23 cellular contexts compared by ENCODE assay signal in genomic region chr16:72932677-72933335, GRCh38.
DNase-seq lines count a peak whose midpoint lies in the region; ATAC-seq and TF ChIP-seq lines count a peak whose summit lies in the region.
"Had no signal": no experiment of that assay in that cellular context is flagged by ENCODE, and none has a peak within 500 bp of the region (broad histone marks: within the 10 kb centered on the region; RNA-seq: fewer than 3 reads in every experiment).

No MANE protein-coding gene starts in this region.

- H3K9me3 ChIP-seq in right cardiac atrium (ENCODE audit: control insufficient read depth, low read length) = no peaks in the 10 kb centered on the region
- H3K9me3 ChIP-seq in neural progenitor cell (ENCODE audit: low read depth) = no peaks in the 10 kb centered on the region
- H3K9me3 ChIP-seq in transverse colon = no peaks in the 10 kb centered on the region
- H3K9me3 ChIP-seq: BE2C, pancreas had no signal

- TF ChIP-seq POLR2A in transverse colon (IDR thresholded peaks at IDR 0.05) = no peak

- DNase-seq in cardiac septum (ENCODE audit: low spot score) (peak; percentile 44), right cardiac atrium (no peak), neural progenitor cell (ENCODE audit: low spot score) (no peak), transverse colon (no peak), nephron progenitor cell (no peak), NCI-H1092 (lab: John Stamatoyannopoulos, UW) (no peak)
- DNase-seq: activated CD4-positive, alpha-beta T cell treated with anti-CD3 and anti-CD28 coated beads for 1 hour; activated naive CD4-positive, alpha-beta T cell treated with anti-CD3 and anti-CD28 coated beads for 36 hours; activated T-cell treated with anti-CD3 and anti-CD28 coated beads, Interleukin-2, amount 50 U/mL, for 48 hours; BE2C; COR-L47; DND-41; glutamatergic neuron; MV-4-11; NCI-H1694; NCI-H510A; pancreas; PC-9; SHP77 had no signal

- no peak overlapping the region for H3K4me3 Mint-ChIP-seq in dendritic cell treated with granulocyte-macrophage colony-stimulating factor and Interleukin-4, amounts not matched to agents 40 ng/mL and 50 ng/mL, for 4 days
- peak overlapping the region; percentile 6 for H3K4me3 Mint-ChIP-seq in neural progenitor cell
- no peak overlapping the region for H3K4me3 Mint-ChIP-seq in nephron progenitor cell
- H3K4me3 Mint-ChIP-seq: activated naive CD4-positive, alpha-beta T cell treated with anti-CD3 and anti-CD28 coated beads for 36 hours; GM23338 had no signal

- ATAC-seq in right cardiac atrium (no peak), GM18909 (IDR thresholded peaks at IDR 0.05; ENCODE audit: poor library complexity, unreplicated experiment) (no peak)
- ATAC-seq: GM23338 had no signal

- H3K4me3 ChIP-seq in right cardiac atrium (ENCODE audit: low read length) (no peak overlapping the region), neural progenitor cell (no peak overlapping the region), transverse colon (no peak overlapping the region)
- H3K4me3 ChIP-seq: cardiac muscle cell, GM23338, pancreas, PC-9 had no signal

- H3K36me3 Mint-ChIP-seq in dendritic cell treated with granulocyte-macrophage colony-stimulating factor and Interleukin-4, amounts not matched to agents 40 ng/mL and 50 ng/mL, for 4 days (ENCODE audit: low read depth) = peaks cover 17% of the 10 kb centered on the region
- peaks cover 4% of the 10 kb centered on the region for H3K36me3 Mint-ChIP-seq in neural progenitor cell
- H3K36me3 Mint-ChIP-seq in nephron progenitor cell (ENCODE audit: low read depth) = peaks cover 25% of the 10 kb centered on the region

- WGBS in right cardiac atrium = 90% methylated on average over 11 of the region's 11 CpGs
- WGBS in transverse colon (ENCODE audit: low coverage in 1 of 2), 2 donors = 92 to 93% methylated on average over 5 to 11 of the region's 11 CpGs

- peaks cover 7% of the 10 kb centered on the region for H3F3A ChIP-seq in neural progenitor cell (ENCODE audit: low read depth)

- H4K20me1 ChIP-seq in neural progenitor cell (ENCODE audit: low read depth) = peaks cover 14% of the 10 kb centered on the region

- intact Hi-C loops in cardiac septum (cut with DNase I) (no loop called here), right cardiac atrium (cut with DNase I) (loop anchor here in 2 of 4 donors (10.0 kb wide), 1 partner anchor 88 kb away; no protein-coding TSS in a partner anchor), transverse colon (cut with DNase I; ENCODE audit: low total_unique reads) (loop anchor here (10.0 kb wide), 1 partner anchor 112 kb away; the partner anchor contains the start of gene ZFHX3)
- intact Hi-C loops in dendritic cell treated with granulocyte-macrophage colony-stimulating factor and Interleukin-4, amounts not matched to agents 40 ng/mL and 50 ng/mL, for 4 days (cut with micrococcal nuclease) = loop anchor here (10.0 kb wide), 1 partner anchor 122 kb away; no protein-coding TSS in a partner anchor

- no peak overlapping the region for H3K27ac ChIP-seq in right cardiac atrium (ENCODE audit: low read length)
- H3K27ac ChIP-seq in neural progenitor cell = no peak overlapping the region
- peak overlapping the region; percentile 17 to 69 (median 63) for H3K27ac ChIP-seq in transverse colon
- H3K27ac ChIP-seq: cardiac muscle cell, PC-9 had no signal

- no peak overlapping the region for H2AFZ ChIP-seq in neural progenitor cell (replicated peaks)
- H2AFZ ChIP-seq: GM23338, PC-9 had no signal

- H3K9ac ChIP-seq in neural progenitor cell = no peak overlapping the region

- peak overlapping the region; percentile 77 for H3K27ac Mint-ChIP-seq in dendritic cell treated with granulocyte-macrophage colony-stimulating factor and Interleukin-4, amounts not matched to agents 40 ng/mL and 50 ng/mL, for 4 days
- peak overlapping the region; percentile 92 for H3K27ac Mint-ChIP-seq in neural progenitor cell
- no peak overlapping the region for H3K27ac Mint-ChIP-seq in nephron progenitor cell
- H3K27ac Mint-ChIP-seq: activated naive CD4-positive, alpha-beta T cell treated with anti-CD3 and anti-CD28 coated beads for 36 hours; GM23338 had no signal

- no peaks in the 10 kb centered on the region for H3K9me3 Mint-ChIP-seq in dendritic cell treated with granulocyte-macrophage colony-stimulating factor and Interleukin-4, amounts not matched to agents 40 ng/mL and 50 ng/mL, for 4 days
- peaks cover 2% of the 10 kb centered on the region for H3K9me3 Mint-ChIP-seq in neural progenitor cell
- H3K9me3 Mint-ChIP-seq in nephron progenitor cell = no peaks in the 10 kb centered on the region
- H3K9me3 Mint-ChIP-seq: activated naive CD4-positive, alpha-beta T cell treated with anti-CD3 and anti-CD28 coated beads for 36 hours had no signal

- peaks cover 3% of the 10 kb centered on the region for H3K27me3 Mint-ChIP-seq in dendritic cell treated with granulocyte-macrophage colony-stimulating factor and Interleukin-4, amounts not matched to agents 40 ng/mL and 50 ng/mL, for 4 days
- H3K27me3 Mint-ChIP-seq in neural progenitor cell (ENCODE audit: insufficient read depth, low read depth) = peaks cover 7% of the 10 kb centered on the region
- H3K27me3 Mint-ChIP-seq in nephron progenitor cell (ENCODE audit: low read depth, poor library complexity) = no peaks in the 10 kb centered on the region

- TF ChIP-seq CTCF in neural progenitor cell (IDR thresholded peaks at IDR 0.05) (no peak), transverse colon (IDR thresholded peaks at IDR 0.05) (no peak), nephron progenitor cell (IDR thresholded peaks at IDR 0.05) (no peak)

- H3K4me1 ChIP-seq in right cardiac atrium (ENCODE audit: control insufficient read depth, insufficient read depth, low read length) (peaks cover 11% of the 10 kb centered on the region), neural progenitor cell (peaks cover 38% of the 10 kb centered on the region), transverse colon (peaks cover 0 to 43% (median 16%) of the 10 kb centered on the region in 4 donors)

- H3K27me3 ChIP-seq in right cardiac atrium (ENCODE audit: control insufficient read depth, insufficient read depth) (no peaks in the 10 kb centered on the region), neural progenitor cell (no peaks in the 10 kb centered on the region), transverse colon (no peaks in the 10 kb centered on the region)
- H3K27me3 ChIP-seq: BE2C, cardiac muscle cell, pancreas had no signal

- TF ChIP-seq EP300 in transverse colon (IDR thresholded peaks at IDR 0.05; ENCODE audit: low read depth) = no peak

- peaks cover 75% of the 10 kb centered on the region for H3K4me1 Mint-ChIP-seq in dendritic cell treated with granulocyte-macrophage colony-stimulating factor and Interleukin-4, amounts not matched to agents 40 ng/mL and 50 ng/mL, for 4 days (ENCODE audit: low read depth)
- H3K4me1 Mint-ChIP-seq in neural progenitor cell = peaks cover 80% of the 10 kb centered on the region
- peaks cover 72% of the 10 kb centered on the region for H3K4me1 Mint-ChIP-seq in nephron progenitor cell

- H3K4me2 ChIP-seq in neural progenitor cell = no peak overlapping the region
- H3K4me2 ChIP-seq: GM23338, PC-9 had no signal

- H3K36me3 ChIP-seq in neural progenitor cell (no peaks in the 10 kb centered on the region), transverse colon (no peaks in the 10 kb centered on the region)
- H3K36me3 ChIP-seq: cardiac muscle cell, pancreas had no signal

- in situ Hi-C loops in transverse colon (cut with MboI; ENCODE audit: low pct_ligation_motif_present in 1 of 4, low pct_unique_long_range_greater_than_20kb in 1 of 4, low sequenced_read_pairs in 3 of 4) = no loop called here

- H3K79me2 ChIP-seq in neural progenitor cell (ENCODE audit: low read depth) = no peaks in the 10 kb centered on the region

Comparison
In these comparisons a context has a peak if more than half of its experiments do, and no peak if none do; other contexts are left out.
1. H3K27ac ChIP-seq: peak in transverse colon (4 of 4); none in right cardiac atrium (single experiment) and neural progenitor cell (single experiment).